8 cellular contexts compared by ENCODE assay signal in genomic region chr14:81435578-81436295, GRCh38. TPM values are rescaled to one million over a fixed set of nuclear protein-coding genes. Genes with fewer than 3 reads are reported as not detected.
DNase-seq lines count a peak whose midpoint lies in the region; ATAC-seq, FAIRE-seq and TF ChIP-seq lines count a peak whose summit lies in the region.

No MANE protein-coding gene starts in this region.

- H3K9ac ChIP-seq in NT2/D1 (ENCODE audit: insufficient read length, low read depth): peak overlapping the region; percentile 79
- H3K9ac ChIP-seq in adipocyte (ENCODE audit: low read length): no peak overlapping the region

- H3K9me3 ChIP-seq in NT2/D1 (ENCODE audit: insufficient read depth, low read length) (no peaks in the 10 kb centered on the region), adipocyte (ENCODE audit: control insufficient read depth, low read length) (no peaks in the 10 kb centered on the region), heart right ventricle (no peaks in the 10 kb centered on the region)

- H3K4me1 ChIP-seq in NT2/D1 (ENCODE audit: insufficient read depth, insufficient read length) (peaks cover 2% of the 10 kb centered on the region), adipocyte (ENCODE audit: control insufficient read depth, insufficient read depth, low read length) (peaks cover 8% of the 10 kb centered on the region), heart right ventricle (peaks cover 0 to 21% (median 8%) of the 10 kb centered on the region in 9 donors)

- intact Hi-C loops in heart right ventricle (cut with DNase I): no loop called here

- FAIRE-seq in GM19239 (lab: Jason Lieb, UNC): no peak

- peak overlapping the region in 8 of 10 donors; percentile 6 to 66 (median 61) for H3K27ac ChIP-seq in heart right ventricle

- 1% methylated on average over 41 to 65 of the region's 65 CpGs for WGBS in heart right ventricle, 2 donors

- peak; percentile 81 for DNase-seq in Ammon's horn (ENCODE audit: low spot score)
- DNase-seq in GM19239 (ENCODE audit: insufficient read length, low spot score): peak; percentile 36
- no peak for DNase-seq in NT2/D1 (ENCODE audit: low read depth, low spot score)
- peak; percentile 46 for DNase-seq in adipocyte (ENCODE audit: low read depth)
- DNase-seq in heart right ventricle: peak; percentile 31 to 48
- no peak for DNase-seq in osteocyte (ENCODE audit: extremely low spot score, unreplicated experiment)
- DNase-seq in GM19240 (ENCODE audit: insufficient read length, low spot score): no peak

- H3K9me3 Mint-ChIP-seq in osteocyte (ENCODE audit: unreplicated experiment): no peaks in the 10 kb centered on the region

- peaks cover 11% of the 10 kb centered on the region for H3K4me1 Mint-ChIP-seq in osteocyte (ENCODE audit: unreplicated experiment)

- peak; percentile 37 for ATAC-seq in HG03342 (IDR thresholded peaks at IDR 0.05; ENCODE audit: unreplicated experiment)
- peak; percentile 36 to 67 (median 56) for ATAC-seq in heart right ventricle

- H3K4me3 ChIP-seq in NT2/D1 (ENCODE audit: insufficient read length, low read depth): peak overlapping the region; percentile 69
- H3K4me3 ChIP-seq in adipocyte (ENCODE audit: low read length): peak overlapping the region; percentile 78
- peak overlapping the region; percentile 22 to 66 (median 60) for H3K4me3 ChIP-seq in heart right ventricle

- H3K4me3 Mint-ChIP-seq in osteocyte (ENCODE audit: unreplicated experiment): peak overlapping the region; percentile 70

- peaks cover 72% of the 10 kb centered on the region for H3K27me3 Mint-ChIP-seq in osteocyte (ENCODE audit: unreplicated experiment)

- no peaks in the 10 kb centered on the region for H3K36me3 ChIP-seq in NT2/D1 (ENCODE audit: insufficient read depth, insufficient read length, low read length)
- H3K36me3 ChIP-seq in adipocyte (ENCODE audit: control insufficient read depth, insufficient read depth, low read length, severe bottlenecking): no peaks in the 10 kb centered on the region
- H3K36me3 ChIP-seq in heart right ventricle: no peaks in the 10 kb centered on the region

- H3K27me3 ChIP-seq in NT2/D1 (ENCODE audit: insufficient read depth, insufficient read length) (peaks cover 34% of the 10 kb centered on the region), adipocyte (replicated peaks; ENCODE audit: control insufficient read depth, insufficient read depth, low read length) (peaks cover 41% of the 10 kb centered on the region), heart right ventricle (peaks cover 0 to 98% (median 65%) of the 10 kb centered on the region in 7 donors)

- no peak overlapping the region for H3K27ac Mint-ChIP-seq in osteocyte (ENCODE audit: unreplicated experiment)

- H3K36me3 Mint-ChIP-seq in osteocyte (ENCODE audit: unreplicated experiment): no peaks in the 10 kb centered on the region

- TF ChIP-seq CTCF in heart right ventricle (IDR thresholded peaks at IDR 0.05) (peak in 1 of 9 donors; percentile 2), osteocyte (IDR thresholded peaks at IDR 0.05) (no peak)

RNA-seq across cellular contexts. Expression of gene STON2, which starts 35.6 kb away (rescaled TPM):
- total RNA-seq in heart right ventricle: 10 to 100 TPM in 1 of 10 donors, 1 to 10 TPM in 9; 3.8 to 14.5 (median 6.2) TPM
- 1 to 10 TPM in 1 of 2 donors, under 1 TPM in 1; 0.33 to 2.8 TPM for polyA plus RNA-seq in heart right ventricle
- total RNA-seq in osteocyte: not detected in 2 replicates

Comparison
In these comparisons a context has a peak if more than half of its experiments do, and no peak if none do; other contexts are left out.
1. DNase-seq: peak in Ammon's horn (single experiment), GM19239 (single experiment), adipocyte (single experiment) and heart right ventricle (2 of 2); none in NT2/D1 (single experiment), osteocyte (single experiment) and GM19240 (single experiment).
2. Peak in every context shown above with its lines, with median percentiles within 50 percentile points of each other: H3K4me3 ChIP-seq.